1 cellular context compared by ENCODE assay signal in the genomic region with DNA sequence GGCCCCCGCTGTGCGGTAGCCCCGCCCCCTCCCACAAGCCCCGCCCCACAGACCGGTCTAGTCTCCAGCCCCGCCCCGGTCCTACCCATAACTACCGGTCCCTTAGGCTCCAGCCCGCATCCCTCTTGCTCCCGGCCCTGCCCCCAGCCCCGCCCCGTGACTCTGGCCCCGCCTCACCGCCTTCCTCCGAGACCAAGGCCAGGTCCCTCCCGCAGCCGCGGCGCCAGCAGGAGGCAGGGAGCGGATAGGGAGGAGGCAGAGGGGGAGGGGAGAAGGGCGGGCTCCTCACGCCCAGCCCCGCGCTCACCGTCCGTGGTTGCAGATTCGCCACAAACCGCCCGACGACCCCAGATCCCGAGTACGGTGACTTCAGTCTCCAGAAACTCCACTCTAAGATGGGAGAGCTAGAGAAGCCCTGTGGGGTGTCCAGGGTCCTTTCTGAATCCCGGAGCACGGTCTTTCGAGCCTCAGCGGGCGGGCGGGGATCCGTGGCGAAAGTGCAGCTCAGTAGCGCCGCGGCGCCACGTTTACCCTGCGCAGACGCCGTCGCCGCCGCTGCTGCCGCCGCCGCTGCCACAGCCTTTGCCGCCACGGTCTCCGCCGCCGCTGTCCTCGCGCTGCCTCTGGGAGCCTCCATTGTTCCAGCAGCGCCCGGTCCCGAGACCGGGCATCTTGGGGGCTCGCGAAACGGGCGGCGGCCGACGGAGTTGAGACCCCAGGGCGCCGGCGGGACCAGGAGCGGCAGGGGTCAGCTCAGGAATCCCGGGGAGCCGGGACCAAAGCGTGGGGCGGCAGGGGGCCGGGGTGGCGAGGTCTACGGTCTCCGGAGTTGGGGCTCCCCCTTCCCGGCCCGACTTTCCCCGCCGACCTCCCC.
TF ChIP-seq lines count a peak whose summit lies in the region.

A gene with protein sequence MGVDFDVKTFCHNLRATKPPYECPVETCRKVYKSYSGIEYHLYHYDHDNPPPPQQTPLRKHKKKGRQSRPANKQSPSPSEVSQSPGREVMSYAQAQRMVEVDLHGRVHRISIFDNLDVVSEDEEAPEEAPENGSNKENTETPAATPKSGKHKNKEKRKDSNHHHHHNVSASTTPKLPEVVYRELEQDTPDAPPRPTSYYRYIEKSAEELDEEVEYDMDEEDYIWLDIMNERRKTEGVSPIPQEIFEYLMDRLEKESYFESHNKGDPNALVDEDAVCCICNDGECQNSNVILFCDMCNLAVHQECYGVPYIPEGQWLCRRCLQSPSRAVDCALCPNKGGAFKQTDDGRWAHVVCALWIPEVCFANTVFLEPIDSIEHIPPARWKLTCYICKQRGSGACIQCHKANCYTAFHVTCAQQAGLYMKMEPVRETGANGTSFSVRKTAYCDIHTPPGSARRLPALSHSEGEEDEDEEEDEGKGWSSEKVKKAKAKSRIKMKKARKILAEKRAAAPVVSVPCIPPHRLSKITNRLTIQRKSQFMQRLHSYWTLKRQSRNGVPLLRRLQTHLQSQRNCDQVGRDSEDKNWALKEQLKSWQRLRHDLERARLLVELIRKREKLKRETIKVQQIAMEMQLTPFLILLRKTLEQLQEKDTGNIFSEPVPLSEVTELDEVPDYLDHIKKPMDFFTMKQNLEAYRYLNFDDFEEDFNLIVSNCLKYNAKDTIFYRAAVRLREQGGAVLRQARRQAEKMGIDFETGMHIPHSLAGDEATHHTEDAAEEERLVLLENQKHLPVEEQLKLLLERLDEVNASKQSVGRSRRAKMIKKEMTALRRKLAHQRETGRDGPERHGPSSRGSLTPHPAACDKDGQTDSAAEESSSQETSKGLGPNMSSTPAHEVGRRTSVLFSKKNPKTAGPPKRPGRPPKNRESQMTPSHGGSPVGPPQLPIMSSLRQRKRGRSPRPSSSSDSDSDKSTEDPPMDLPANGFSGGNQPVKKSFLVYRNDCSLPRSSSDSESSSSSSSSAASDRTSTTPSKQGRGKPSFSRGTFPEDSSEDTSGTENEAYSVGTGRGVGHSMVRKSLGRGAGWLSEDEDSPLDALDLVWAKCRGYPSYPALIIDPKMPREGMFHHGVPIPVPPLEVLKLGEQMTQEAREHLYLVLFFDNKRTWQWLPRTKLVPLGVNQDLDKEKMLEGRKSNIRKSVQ (N-terminal part only) (plus strand): TSS at position 530 of the 874 bp plus-strand sequence. CDS start 2,406 bp downstream, outside the sequence.

TF ChIP-seq in HEK293, 187 proteins besides CTCF, POLR2A, EP300 and RAD21 (continued from another document and continues in another):
- TF ChIP-seq, protein P1, sequence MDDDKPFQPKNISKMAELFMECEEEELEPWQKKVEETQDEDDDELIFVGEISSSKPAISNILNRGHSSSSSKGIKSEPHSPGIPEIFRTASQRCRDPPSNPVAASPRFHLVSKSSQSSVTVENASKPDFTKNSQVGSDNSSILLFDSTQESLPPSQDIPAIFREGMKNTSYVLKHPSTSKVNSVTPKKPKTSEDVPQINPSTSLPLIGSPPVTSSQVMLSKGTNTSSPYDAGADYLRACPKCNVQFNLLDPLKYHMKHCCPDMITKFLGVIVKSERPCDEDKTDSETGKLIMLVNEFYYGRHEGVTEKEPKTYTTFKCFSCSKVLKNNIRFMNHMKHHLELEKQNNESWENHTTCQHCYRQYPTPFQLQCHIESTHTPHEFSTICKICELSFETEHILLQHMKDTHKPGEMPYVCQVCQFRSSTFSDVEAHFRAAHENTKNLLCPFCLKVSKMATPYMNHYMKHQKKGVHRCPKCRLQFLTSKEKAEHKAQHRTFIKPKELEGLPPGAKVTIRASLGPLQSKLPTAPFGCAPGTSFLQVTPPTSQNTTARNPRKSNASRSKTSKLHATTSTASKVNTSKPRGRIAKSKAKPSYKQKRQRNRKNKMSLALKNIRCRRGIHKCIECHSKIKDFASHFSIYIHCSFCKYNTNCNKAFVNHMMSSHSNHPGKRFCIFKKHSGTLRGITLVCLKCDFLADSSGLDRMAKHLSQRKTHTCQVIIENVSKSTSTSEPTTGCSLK (tag by site-specific recombination; IDR thresholded peaks at IDR 0.05), result no peak
- TF ChIP-seq ZNF114 (tag by site-specific recombination; IDR thresholded peaks at IDR 0.05) (no peak), ZNF830 (tag by site-specific recombination; IDR thresholded peaks at IDR 0.05; ENCODE audit: low read depth) (no peak), ZNF837 (tag by site-specific recombination; IDR thresholded peaks at IDR 0.05) (no peak), ZNF549 (tag by site-specific recombination; IDR thresholded peaks at IDR 0.05) (no peak), ZNF510 (tag by site-specific recombination; IDR thresholded peaks at IDR 0.05; ENCODE audit: insufficient replicate concordance) (no peak), ZNF362 (tag by site-specific recombination; IDR thresholded peaks at IDR 0.05) (no peak), ZBTB7A (tag by site-specific recombination; IDR thresholded peaks at IDR 0.05; ENCODE audit: low read depth) (peak; percentile 100), ZNF639 (tag by site-specific recombination; IDR thresholded peaks at IDR 0.05) (peak; percentile 99), ZNF354C (tag by site-specific recombination; IDR thresholded peaks at IDR 0.05; ENCODE audit: borderline replicate concordance, low read depth) (no peak), ZNF433 (tag by site-specific recombination; IDR thresholded peaks at IDR 0.05; ENCODE audit: low read depth) (no peak), ZNF112 (tag by site-specific recombination; IDR thresholded peaks at IDR 0.05) (no peak), ZSCAN16 (tag by site-specific recombination; IDR thresholded peaks at IDR 0.05) (0 out of 2 replicates have a peak, but pooled peaks have one; percentile 40), ZNF558 (tag by site-specific recombination; IDR thresholded peaks at IDR 0.05) (peak; percentile 65; the same call in 1 of the 2 replicates), KLF7 (tag by site-specific recombination; IDR thresholded peaks at IDR 0.05; ENCODE audit: borderline replicate concordance) (peak; percentile 100), ZNF600 (tag by site-specific recombination; IDR thresholded peaks at IDR 0.05) (peak; percentile 44), ZNF341 (tag by site-specific recombination; IDR thresholded peaks at IDR 0.05; ENCODE audit: low read depth) (peak; percentile 41), ZSCAN5A (tag by site-specific recombination; IDR thresholded peaks at IDR 0.05) (peak; percentile 97), ZNF658 (tag by site-specific recombination; IDR thresholded peaks at IDR 0.05) (no peak), ZNF670 (tag by site-specific recombination; IDR thresholded peaks at IDR 0.05; ENCODE audit: low read depth) (no peak)
- TF ChIP-seq, protein P2, sequence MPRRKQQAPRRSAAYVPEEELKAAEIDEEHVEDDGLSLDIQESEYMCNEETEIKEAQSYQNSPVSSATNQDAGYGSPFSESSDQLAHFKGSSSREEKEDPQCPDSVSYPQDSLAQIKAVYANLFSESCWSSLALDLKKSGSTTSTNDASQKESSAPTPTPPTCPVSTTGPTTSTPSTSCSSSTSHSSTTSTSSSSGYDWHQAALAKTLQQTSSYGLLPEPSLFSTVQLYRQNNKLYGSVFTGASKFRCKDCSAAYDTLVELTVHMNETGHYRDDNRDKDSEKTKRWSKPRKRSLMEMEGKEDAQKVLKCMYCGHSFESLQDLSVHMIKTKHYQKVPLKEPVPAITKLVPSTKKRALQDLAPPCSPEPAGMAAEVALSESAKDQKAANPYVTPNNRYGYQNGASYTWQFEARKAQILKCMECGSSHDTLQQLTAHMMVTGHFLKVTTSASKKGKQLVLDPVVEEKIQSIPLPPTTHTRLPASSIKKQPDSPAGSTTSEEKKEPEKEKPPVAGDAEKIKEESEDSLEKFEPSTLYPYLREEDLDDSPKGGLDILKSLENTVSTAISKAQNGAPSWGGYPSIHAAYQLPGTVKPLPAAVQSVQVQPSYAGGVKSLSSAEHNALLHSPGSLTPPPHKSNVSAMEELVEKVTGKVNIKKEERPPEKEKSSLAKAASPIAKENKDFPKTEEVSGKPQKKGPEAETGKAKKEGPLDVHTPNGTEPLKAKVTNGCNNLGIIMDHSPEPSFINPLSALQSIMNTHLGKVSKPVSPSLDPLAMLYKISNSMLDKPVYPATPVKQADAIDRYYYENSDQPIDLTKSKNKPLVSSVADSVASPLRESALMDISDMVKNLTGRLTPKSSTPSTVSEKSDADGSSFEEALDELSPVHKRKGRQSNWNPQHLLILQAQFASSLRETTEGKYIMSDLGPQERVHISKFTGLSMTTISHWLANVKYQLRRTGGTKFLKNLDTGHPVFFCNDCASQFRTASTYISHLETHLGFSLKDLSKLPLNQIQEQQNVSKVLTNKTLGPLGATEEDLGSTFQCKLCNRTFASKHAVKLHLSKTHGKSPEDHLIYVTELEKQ (tag by site-specific recombination; IDR thresholded peaks at IDR 0.05; ENCODE audit: borderline replicate concordance), result peak; percentile 92
- TF ChIP-seq, protein P3, sequence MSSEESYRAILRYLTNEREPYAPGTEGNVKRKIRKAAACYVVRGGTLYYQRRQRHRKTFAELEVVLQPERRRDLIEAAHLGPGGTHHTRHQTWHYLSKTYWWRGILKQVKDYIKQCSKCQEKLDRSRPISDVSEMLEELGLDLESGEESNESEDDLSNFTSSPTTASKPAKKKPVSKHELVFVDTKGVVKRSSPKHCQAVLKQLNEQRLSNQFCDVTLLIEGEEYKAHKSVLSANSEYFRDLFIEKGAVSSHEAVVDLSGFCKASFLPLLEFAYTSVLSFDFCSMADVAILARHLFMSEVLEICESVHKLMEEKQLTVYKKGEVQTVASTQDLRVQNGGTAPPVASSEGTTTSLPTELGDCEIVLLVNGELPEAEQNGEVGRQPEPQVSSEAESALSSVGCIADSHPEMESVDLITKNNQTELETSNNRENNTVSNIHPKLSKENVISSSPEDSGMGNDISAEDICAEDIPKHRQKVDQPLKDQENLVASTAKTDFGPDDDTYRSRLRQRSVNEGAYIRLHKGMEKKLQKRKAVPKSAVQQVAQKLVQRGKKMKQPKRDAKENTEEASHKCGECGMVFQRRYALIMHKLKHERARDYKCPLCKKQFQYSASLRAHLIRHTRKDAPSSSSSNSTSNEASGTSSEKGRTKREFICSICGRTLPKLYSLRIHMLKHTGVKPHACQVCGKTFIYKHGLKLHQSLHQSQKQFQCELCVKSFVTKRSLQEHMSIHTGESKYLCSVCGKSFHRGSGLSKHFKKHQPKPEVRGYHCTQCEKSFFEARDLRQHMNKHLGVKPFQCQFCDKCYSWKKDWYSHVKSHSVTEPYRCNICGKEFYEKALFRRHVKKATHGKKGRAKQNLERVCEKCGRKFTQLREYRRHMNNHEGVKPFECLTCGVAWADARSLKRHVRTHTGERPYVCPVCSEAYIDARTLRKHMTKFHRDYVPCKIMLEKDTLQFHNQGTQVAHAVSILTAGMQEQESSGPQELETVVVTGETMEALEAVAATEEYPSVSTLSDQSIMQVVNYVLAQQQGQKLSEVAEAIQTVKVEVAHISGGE (tag by site-specific recombination; conservative IDR thresholded peaks at IDR 0.05; ENCODE audit: low read depth), result peak; percentile 64
- TF ChIP-seq, protein P4, sequence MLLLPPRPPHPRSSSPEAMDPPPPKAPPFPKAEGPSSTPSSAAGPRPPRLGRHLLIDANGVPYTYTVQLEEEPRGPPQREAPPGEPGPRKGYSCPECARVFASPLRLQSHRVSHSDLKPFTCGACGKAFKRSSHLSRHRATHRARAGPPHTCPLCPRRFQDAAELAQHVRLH (tag by site-specific recombination; IDR thresholded peaks at IDR 0.05), result peak; percentile 96
- TF ChIP-seq, protein P5, sequence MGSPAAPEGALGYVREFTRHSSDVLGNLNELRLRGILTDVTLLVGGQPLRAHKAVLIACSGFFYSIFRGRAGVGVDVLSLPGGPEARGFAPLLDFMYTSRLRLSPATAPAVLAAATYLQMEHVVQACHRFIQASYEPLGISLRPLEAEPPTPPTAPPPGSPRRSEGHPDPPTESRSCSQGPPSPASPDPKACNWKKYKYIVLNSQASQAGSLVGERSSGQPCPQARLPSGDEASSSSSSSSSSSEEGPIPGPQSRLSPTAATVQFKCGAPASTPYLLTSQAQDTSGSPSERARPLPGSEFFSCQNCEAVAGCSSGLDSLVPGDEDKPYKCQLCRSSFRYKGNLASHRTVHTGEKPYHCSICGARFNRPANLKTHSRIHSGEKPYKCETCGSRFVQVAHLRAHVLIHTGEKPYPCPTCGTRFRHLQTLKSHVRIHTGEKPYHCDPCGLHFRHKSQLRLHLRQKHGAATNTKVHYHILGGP (tag by site-specific recombination; IDR thresholded peaks at IDR 0.05), result peak; percentile 61
- TF ChIP-seq, protein P6, sequence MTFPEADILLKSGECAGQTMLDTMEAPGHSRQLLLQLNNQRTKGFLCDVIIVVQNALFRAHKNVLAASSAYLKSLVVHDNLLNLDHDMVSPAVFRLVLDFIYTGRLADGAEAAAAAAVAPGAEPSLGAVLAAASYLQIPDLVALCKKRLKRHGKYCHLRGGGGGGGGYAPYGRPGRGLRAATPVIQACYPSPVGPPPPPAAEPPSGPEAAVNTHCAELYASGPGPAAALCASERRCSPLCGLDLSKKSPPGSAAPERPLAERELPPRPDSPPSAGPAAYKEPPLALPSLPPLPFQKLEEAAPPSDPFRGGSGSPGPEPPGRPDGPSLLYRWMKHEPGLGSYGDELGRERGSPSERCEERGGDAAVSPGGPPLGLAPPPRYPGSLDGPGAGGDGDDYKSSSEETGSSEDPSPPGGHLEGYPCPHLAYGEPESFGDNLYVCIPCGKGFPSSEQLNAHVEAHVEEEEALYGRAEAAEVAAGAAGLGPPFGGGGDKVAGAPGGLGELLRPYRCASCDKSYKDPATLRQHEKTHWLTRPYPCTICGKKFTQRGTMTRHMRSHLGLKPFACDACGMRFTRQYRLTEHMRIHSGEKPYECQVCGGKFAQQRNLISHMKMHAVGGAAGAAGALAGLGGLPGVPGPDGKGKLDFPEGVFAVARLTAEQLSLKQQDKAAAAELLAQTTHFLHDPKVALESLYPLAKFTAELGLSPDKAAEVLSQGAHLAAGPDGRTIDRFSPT (tag by site-specific recombination; IDR thresholded peaks at IDR 0.05), result peak; percentile 56; the same call in 1 of the 2 replicates
